8 cellular contexts compared by ENCODE assay signal in genomic region chr1:33537885-33538284, GRCh38.
"Had no signal": no experiment of that assay in that cellular context is flagged by ENCODE, and none has a peak within 500 bp of the region (broad histone marks: within the 10 kb centered on the region; RNA-seq: fewer than 3 reads in every experiment).

No MANE protein-coding gene starts in this region.

- H3K4me3 ChIP-seq: GM12878 had no signal

- FAIRE-seq: G401.6, GM12878, GM12891, GM12892, GM18507, GM19239 had no signal

- DNase-seq: GDM1, GF-D8 had no signal

- ATAC-seq: GM12878 had no signal
